12 cellular contexts compared by ENCODE assay signal in genomic region chr7:538764-539685, GRCh38. TPM values are rescaled to one million over a fixed set of nuclear protein-coding genes. Genes with fewer than 3 reads are reported as not detected.
DNase-seq lines count a peak whose midpoint lies in the region; ATAC-seq and TF ChIP-seq lines count a peak whose summit lies in the region.
"Had no signal": no experiment of that assay in that cellular context is flagged by ENCODE, and none has a peak within 500 bp of the region (broad histone marks: within the 10 kb centered on the region; RNA-seq: fewer than 3 reads in every experiment).

No MANE protein-coding gene starts in this region.

- no peak for TF ChIP-seq CTCF in WERI-Rb-1 (IDR thresholded peaks at IDR 0.05; ENCODE audit: low read depth, low read length)
- no peak for TF ChIP-seq CTCF in thoracic aorta (IDR thresholded peaks at IDR 0.05)
- no peak for TF ChIP-seq CTCF in neural progenitor cell (IDR thresholded peaks at IDR 0.05)

- H3K4me1 ChIP-seq in thoracic aorta (ENCODE audit: control insufficient read depth in 1 of 2, low read depth in 2 of 2) = peaks cover 27 to 42% of the 10 kb centered on the region in 2 donors
- H3K4me1 ChIP-seq in neural progenitor cell = peaks cover 8% of the 10 kb centered on the region

- H3F3A ChIP-seq in neural progenitor cell (ENCODE audit: low read depth) = no peaks in the 10 kb centered on the region

- ATAC-seq in thoracic aorta (ENCODE audit: insufficient number of reproducible peaks, low FRiP score, low read depth) (no peak), GM21515 (IDR thresholded peaks at IDR 0.05; ENCODE audit: unreplicated experiment) (no peak), GM21786 (IDR thresholded peaks at IDR 0.05; ENCODE audit: unreplicated experiment) (no peak)

- no peak overlapping the region for H3K4me2 ChIP-seq in neural progenitor cell

- no peaks in the 10 kb centered on the region for H3K36me3 ChIP-seq in WERI-Rb-1
- H3K36me3 ChIP-seq in thoracic aorta = no peaks in the 10 kb centered on the region
- no peaks in the 10 kb centered on the region for H3K36me3 ChIP-seq in neural progenitor cell
- H3K36me3 ChIP-seq: thyroid gland had no signal

- DNase-seq in HT-29 (ENCODE audit: low spot score) (peak; percentile 83), WERI-Rb-1 (no peak), kidney glomerular epithelial cell (lab: John Stamatoyannopoulos, UW) (peak; percentile 63), thoracic aorta (ENCODE audit: low spot score) (no peak), neural progenitor cell (ENCODE audit: low spot score) (no peak)
- DNase-seq: activated CD8-positive, alpha-beta memory T cell treated with anti-CD3 and anti-CD28 coated beads, Interleukin-2, amount 50 U/mL, for 4 hours; COR-L47; NCI-H187; T-helper 9 cell; thyroid gland had no signal

- no peak overlapping the region for H3K9ac ChIP-seq in neural progenitor cell

- H3K79me2 ChIP-seq in neural progenitor cell (ENCODE audit: low read depth) = no peaks in the 10 kb centered on the region

- H3K27ac Mint-ChIP-seq in neural progenitor cell = no peak overlapping the region

- H3K9me3 ChIP-seq in WERI-Rb-1 (ENCODE audit: severe bottlenecking) (no peaks in the 10 kb centered on the region), thoracic aorta (no peaks in the 10 kb centered on the region), neural progenitor cell (ENCODE audit: low read depth) (no peaks in the 10 kb centered on the region)
- H3K9me3 ChIP-seq: thyroid gland had no signal

- H3K36me3 Mint-ChIP-seq in neural progenitor cell = no peaks in the 10 kb centered on the region

- H3K27me3 ChIP-seq in WERI-Rb-1 (ENCODE audit: insufficient read depth, low read depth, severe bottlenecking) = no peaks in the 10 kb centered on the region
- H3K27me3 ChIP-seq in thoracic aorta (replicated peaks; ENCODE audit: insufficient read depth) = no peaks in the 10 kb centered on the region
- H3K27me3 ChIP-seq in neural progenitor cell = no peaks in the 10 kb centered on the region
- H3K27me3 ChIP-seq: thyroid gland had no signal

- H3K4me3 ChIP-seq in WERI-Rb-1 (ENCODE audit: low read depth, low read length) = no peak overlapping the region
- no peak overlapping the region for H3K4me3 ChIP-seq in thoracic aorta
- H3K4me3 ChIP-seq in neural progenitor cell = no peak overlapping the region
- H3K4me3 ChIP-seq: thyroid gland had no signal

- H3K27me3 Mint-ChIP-seq in neural progenitor cell (ENCODE audit: insufficient read depth, low read depth) = peaks cover 4% of the 10 kb centered on the region

- peaks cover 13% of the 10 kb centered on the region for H3K4me1 Mint-ChIP-seq in neural progenitor cell

- no peaks in the 10 kb centered on the region for H3K9me3 Mint-ChIP-seq in neural progenitor cell

- no peaks in the 10 kb centered on the region for H4K20me1 ChIP-seq in neural progenitor cell (ENCODE audit: low read depth)

- H3K27ac ChIP-seq in WERI-Rb-1 (peak overlapping the region; percentile 42), thoracic aorta (peak overlapping the region; percentile 58 to 64), neural progenitor cell (no peak overlapping the region)
- H3K27ac ChIP-seq: thyroid gland had no signal

- H3K4me3 Mint-ChIP-seq in neural progenitor cell = no peak overlapping the region

- H2AFZ ChIP-seq in neural progenitor cell (replicated peaks) = no peak overlapping the region

RNA-seq across cellular contexts. Expression of gene PDGFA, which starts 19.4 kb away (rescaled TPM):
- total RNA-seq in HT-29 (2014; rRNA removed; shearing (Covaris generic)) = 15.8 and 17.3 TPM in 2 replicates
- 100 to 1,000 TPM; 175 to 219 TPM for total RNA-seq in thoracic aorta
- 9.8 and 13.7 TPM in 2 replicates for total RNA-seq in neural progenitor cell (ENCODE audit: low replicate concordance)

Comparison
In these comparisons a context has a peak if more than half of its experiments do, and no peak if none do; other contexts are left out.
1. DNase-seq: peak in HT-29 (single experiment) and kidney glomerular epithelial cell (single experiment); none in WERI-Rb-1 (single experiment), thoracic aorta (single experiment) and neural progenitor cell (single experiment).